ENCODE assay signal across 33 cellular contexts in genomic region chr10:114829160-114829909, GRCh38. TPM values are rescaled to one million over a fixed set of nuclear protein-coding genes. Genes with fewer than 3 reads are reported as not detected.
DNase-seq lines count a peak whose midpoint lies in the region; ATAC-seq, FAIRE-seq and TF ChIP-seq lines count a peak whose summit lies in the region.
"Had no signal": no experiment of that assay in that cellular context is flagged by ENCODE, and none has a peak within 500 bp of the region (broad histone marks: within the 10 kb centered on the region; RNA-seq: fewer than 3 reads in every experiment).

No MANE protein-coding gene starts in this region.

- H3K4me1 ChIP-seq in CD4-positive, CD25-positive, alpha-beta regulatory T cell (ENCODE audit: control insufficient read depth, insufficient read depth, low read length, poor library complexity, severe bottlenecking): peaks cover 39% of the 10 kb centered on the region
- peaks cover 35% of the 10 kb centered on the region for H3K4me1 ChIP-seq in OCI-LY3 (ENCODE audit: low read length)
- H3K4me1 ChIP-seq in foreskin keratinocyte: peaks cover 30% of the 10 kb centered on the region
- H3K4me1 ChIP-seq: prostate gland had no signal

- TF ChIP-seq POLR2A in GM12891 (IDR thresholded peaks at IDR 0.05; ENCODE audit: low read depth, low read length): no peak

- peaks cover 62% of the 10 kb centered on the region for H3K79me2 ChIP-seq in OCI-LY3 (ENCODE audit: low read length)

- H3K27ac Mint-ChIP-seq in CD4-positive, CD25-positive, alpha-beta regulatory T cell: peak overlapping the region in 1 of 3 donors; percentile 13
- H3K27ac Mint-ChIP-seq: activated naive CD8-positive, alpha-beta T cell treated with anti-CD3 and anti-CD28 coated beads, Interleukin-2, amount 10 ng/mL, durations not matched to agents 7 days and 5 days; T-helper 1 cell treated with Interleukin-12 subunit alpha and Interleukin-12 subunit beta and Interleukin-4 antibody, amounts not matched to agents 30 μg/mL and 1 μg/mL, for 36 hours had no signal

- peaks cover 23% of the 10 kb centered on the region for H4K20me1 ChIP-seq in OCI-LY3 (ENCODE audit: insufficient read depth, low read length)

- H3K27me3 Mint-ChIP-seq in CD4-positive, CD25-positive, alpha-beta regulatory T cell: no peaks in the 10 kb centered on the region
- H3K27me3 Mint-ChIP-seq: activated naive CD8-positive, alpha-beta T cell treated with anti-CD3 and anti-CD28 coated beads, Interleukin-2, amount 10 ng/mL, durations not matched to agents 7 days and 5 days; naive thymus-derived CD8-positive, alpha-beta T cell had no signal

- no peak overlapping the region for H3K27ac ChIP-seq in CD4-positive, CD25-positive, alpha-beta regulatory T cell (ENCODE audit: insufficient read depth, low read length, poor library complexity, severe bottlenecking)
- H3K27ac ChIP-seq in OCI-LY3 (ENCODE audit: low read length) (no peak overlapping the region), foreskin keratinocyte (no peak overlapping the region), substantia nigra (ENCODE audit: low read depth, low read length, poor library complexity, severe bottlenecking) (no peak overlapping the region)
- H3K27ac ChIP-seq: epithelial cell of prostate, lower lobe of right lung, prostate gland, right lobe of liver, SK-N-MC, tibial artery had no signal

- H3K4me2 ChIP-seq in OCI-LY3 (ENCODE audit: low read length): peak overlapping the region; percentile 6

- H3K36me3 Mint-ChIP-seq in CD4-positive, CD25-positive, alpha-beta regulatory T cell: peaks cover 34% of the 10 kb centered on the region

- H3K9me3 ChIP-seq in CD4-positive, CD25-positive, alpha-beta regulatory T cell (ENCODE audit: control insufficient read depth in 2 of 2, low read length in 2 of 2): no peaks in the 10 kb centered on the region
- H3K9me3 ChIP-seq in OCI-LY3 (ENCODE audit: insufficient read depth, low read length): no peaks in the 10 kb centered on the region
- H3K9me3 ChIP-seq: lower lobe of right lung, prostate gland, right lobe of liver, tibial artery had no signal

- H3K27me3 ChIP-seq in CD4-positive, CD25-positive, alpha-beta regulatory T cell (ENCODE audit: control insufficient read depth, insufficient read depth, low read length): no peaks in the 10 kb centered on the region
- H3K27me3 ChIP-seq in OCI-LY3 (ENCODE audit: low read depth, low read length) (no peaks in the 10 kb centered on the region), foreskin keratinocyte (no peaks in the 10 kb centered on the region)
- H3K27me3 ChIP-seq: right lobe of liver, tibial artery had no signal

- DNase-seq in CD4-positive, CD25-positive, alpha-beta regulatory T cell: no peak
- DNase-seq in GM12891 (ENCODE audit: insufficient read length, low spot score) (no peak), foreskin keratinocyte (no peak), 8988T (no peak), substantia nigra (lab: John Stamatoyannopoulos, UW) (no peak), DMS79 treated with DMSO at 0.1 percent for 48 hours (lab: John Stamatoyannopoulos, UW) (no peak)
- DNase-seq: activated CD4-positive, CD25-positive, alpha-beta regulatory T cell; activated CD8-positive, alpha-beta memory T cell treated with anti-CD3 and anti-CD28 coated beads, Interleukin-2, amount 50 U/mL, for 48 hours; activated gamma-delta T cell treated with Interleukin-2 at 50 U/mL for 16 hours; activated naive CD8-positive, alpha-beta T cell treated with anti-CD3 and anti-CD28 coated beads, Interleukin-2, amount 10 ng/mL, durations not matched to agents 7 days and 5 days; aorta; C1 segment of cervical spinal cord; COR-L47; effector CD4-positive, alpha-beta T cell; H7; hippocampal formation; lower lobe of right lung; naive thymus-derived CD8-positive, alpha-beta T cell; NCI-H1048; NCI-H1694; NCI-H2171; nucleus accumbens; right lobe of liver; stimulated activated CD4-positive, alpha-beta T cell treated with anti-CD3 and anti-CD28 coated beads, Interleukin-4, amount 100 ng/mL, for 1 hour; tibial artery had no signal

- peaks cover 0 to 2% (median 0%) of the 10 kb centered on the region in 7 donors for H3K9me3 Mint-ChIP-seq in CD4-positive, CD25-positive, alpha-beta regulatory T cell
- H3K9me3 Mint-ChIP-seq: activated naive CD8-positive, alpha-beta T cell treated with anti-CD3 and anti-CD28 coated beads, Interleukin-2, amount 10 ng/mL, durations not matched to agents 7 days and 5 days; naive thymus-derived CD8-positive, alpha-beta T cell; T-helper 1 cell treated with Interleukin-12 subunit alpha and Interleukin-12 subunit beta and Interleukin-4 antibody, amounts not matched to agents 30 μg/mL and 1 μg/mL, for 36 hours had no signal

- no peak overlapping the region for H3K9ac ChIP-seq in OCI-LY3 (ENCODE audit: low read length)

- TF ChIP-seq CTCF in OCI-LY3 (IDR thresholded peaks at IDR 0.05; ENCODE audit: low read depth, low read length) (no peak), foreskin keratinocyte (conservative IDR thresholded peaks at IDR 0.05) (no peak)

- peak overlapping the region in 3 of 4 donors; percentile 2 to 34 (median 31) for H3K4me3 Mint-ChIP-seq in CD4-positive, CD25-positive, alpha-beta regulatory T cell
- H3K4me3 Mint-ChIP-seq: activated naive CD8-positive, alpha-beta T cell treated with anti-CD3 and anti-CD28 coated beads, Interleukin-2, amount 10 ng/mL, durations not matched to agents 7 days and 5 days; naive thymus-derived CD8-positive, alpha-beta T cell; T-helper 1 cell treated with Interleukin-12 subunit alpha and Interleukin-12 subunit beta and Interleukin-4 antibody, amounts not matched to agents 30 μg/mL and 1 μg/mL, for 36 hours had no signal

- peak; percentile 77 for FAIRE-seq in GM12891 (lab: Jason Lieb, UNC)
- FAIRE-seq: bronchial epithelial cell, colon, TTC549 had no signal

- H3K4me3 ChIP-seq in CD4-positive, CD25-positive, alpha-beta regulatory T cell (ENCODE audit: low read depth, low read length): peak overlapping the region; percentile 58
- no peak overlapping the region for H3K4me3 ChIP-seq in OCI-LY3 (ENCODE audit: low read length)
- H3K4me3 ChIP-seq: lower lobe of right lung, prostate gland, right lobe of liver, SK-N-MC, tibial artery had no signal

- H3K4me1 Mint-ChIP-seq in CD4-positive, CD25-positive, alpha-beta regulatory T cell: peaks cover 34 to 72% (median 59%) of the 10 kb centered on the region in 4 donors

- no peak overlapping the region for H2AFZ ChIP-seq in OCI-LY3 (ENCODE audit: low read depth, low read length)

- peaks cover 25% of the 10 kb centered on the region for H3K36me3 ChIP-seq in CD4-positive, CD25-positive, alpha-beta regulatory T cell (ENCODE audit: control insufficient read depth, insufficient read depth, low read length)
- peaks cover 24% of the 10 kb centered on the region for H3K36me3 ChIP-seq in OCI-LY3 (replicated peaks; ENCODE audit: low read depth, low read length)
- H3K36me3 ChIP-seq: prostate gland had no signal

- no peak for ATAC-seq in CD4-positive, CD25-positive, alpha-beta regulatory T cell (ENCODE audit: low read depth in 2 of 2)
- peak; percentile 45 for ATAC-seq in foreskin keratinocyte
- ATAC-seq: lower lobe of right lung; naive thymus-derived CD8-positive, alpha-beta T cell; right lobe of liver had no signal

TF ChIP-seq in GM12891, 5 proteins besides CTCF, POLR2A, EP300 and RAD21:
- TF ChIP-seq TAF1 (IDR thresholded peaks at IDR 0.05; ENCODE audit: low read depth, low read length) (no peak), POLR2AphosphoS5 (IDR thresholded peaks at IDR 0.05; ENCODE audit: low read depth, low read length) (no peak), SPI1 (IDR thresholded peaks at IDR 0.05; ENCODE audit: low read depth, low read length) (no peak), PAX5 (IDR thresholded peaks at IDR 0.05; ENCODE audit: insufficient read depth, low read length, severe bottlenecking) (no peak), POU2F2 (IDR thresholded peaks at IDR 0.05; ENCODE audit: low read depth, low read length) (no peak)

RNA-seq across cellular contexts. Expression of gene FHIP2A, which starts 7.8 kb away (rescaled TPM):
- 85.5 TPM for total RNA-seq in CD4-positive, CD25-positive, alpha-beta regulatory T cell
- 10 to 100 TPM; 22.3 to 41.2 (median 28.2) TPM for polyA plus RNA-seq in CD4-positive, CD25-positive, alpha-beta regulatory T cell
- polyA plus RNA-seq in GM12891 (2012; ENCODE audit: low read depth, missing spikeins): 7.5 TPM
- 12.4 and 14.1 TPM in 2 replicates for total RNA-seq in foreskin keratinocyte
- polyA plus RNA-seq in foreskin keratinocyte: 3.5 and 4.5 TPM in 2 replicates
